In genomic region chr15:58715266-58715917, GRCh38 we compare ENCODE assay signal across 15 cellular contexts.
"Had no signal": no experiment of that assay in that cellular context is flagged by ENCODE, and none has a peak within 500 bp of the region (broad histone marks: within the 10 kb centered on the region; RNA-seq: fewer than 3 reads in every experiment).

No MANE protein-coding gene starts in this region.

- H3K36me3 ChIP-seq: ovary had no signal

- H3K27ac ChIP-seq: foreskin keratinocyte, heart left ventricle, left lung, ovary, testis, upper lobe of right lung had no signal

- DNase-seq: activated gamma-delta T cell; activated naive CD8-positive, alpha-beta T cell treated with anti-CD3 and anti-CD28 coated beads, Interleukin-2, amount 10 ng/mL, durations not matched to agents 7 days and 5 days; activated T-cell treated with anti-CD3 and anti-CD28 coated beads, Interleukin-2, amount 50 U/mL, for 24 hours; aorta; foreskin keratinocyte; heart left ventricle; left lung; mesendoderm; ovary; stimulated activated CD4-positive, alpha-beta T cell treated with anti-CD3 and anti-CD28 coated beads, Interleukin-2, amount 100 ng/mL, for 48 hours; stimulated activated CD8-positive, alpha-beta memory T cell treated with anti-CD3 and anti-CD28 coated beads, Interleukin-4, amount 100 ng/mL, for 48 hours; stimulated activated naive CD8-positive, alpha-beta T cell treated with anti-CD3 and anti-CD28 coated beads, Interleukin-15, amount 100 ng/mL, for 72 hours; testis; upper lobe of right lung had no signal

- H3K27me3 Mint-ChIP-seq: activated naive CD8-positive, alpha-beta T cell treated with anti-CD3 and anti-CD28 coated beads, Interleukin-2, amount 10 ng/mL, durations not matched to agents 7 days and 5 days; activated T-cell treated with anti-CD3 and anti-CD28 coated beads, Interleukin-2, amount 50 U/mL, for 24 hours; stimulated activated naive CD8-positive, alpha-beta T cell treated with anti-CD3 and anti-CD28 coated beads, Interleukin-15, amount 100 ng/mL, for 72 hours had no signal

- H3K4me3 Mint-ChIP-seq: activated naive CD8-positive, alpha-beta T cell treated with anti-CD3 and anti-CD28 coated beads, Interleukin-2, amount 10 ng/mL, durations not matched to agents 7 days and 5 days; activated T-cell treated with anti-CD3 and anti-CD28 coated beads, Interleukin-2, amount 50 U/mL, for 24 hours; stimulated activated naive CD8-positive, alpha-beta T cell treated with anti-CD3 and anti-CD28 coated beads, Interleukin-15, amount 100 ng/mL, for 72 hours; T-helper 1 cell treated with Interleukin-12 subunit alpha and Interleukin-12 subunit beta and Interleukin-4 antibody, amounts not matched to agents 30 μg/mL and 1 μg/mL, for 36 hours had no signal

- H3K27ac Mint-ChIP-seq: activated naive CD8-positive, alpha-beta T cell treated with anti-CD3 and anti-CD28 coated beads, Interleukin-2, amount 10 ng/mL, durations not matched to agents 7 days and 5 days; activated T-cell treated with anti-CD3 and anti-CD28 coated beads, Interleukin-2, amount 50 U/mL, for 24 hours; T-helper 1 cell treated with Interleukin-12 subunit alpha and Interleukin-12 subunit beta and Interleukin-4 antibody, amounts not matched to agents 30 μg/mL and 1 μg/mL, for 36 hours had no signal

- H3K9me3 Mint-ChIP-seq: activated T-cell treated with anti-CD3 and anti-CD28 coated beads, Interleukin-2, amount 50 U/mL, for 24 hours; stimulated activated naive CD8-positive, alpha-beta T cell treated with anti-CD3 and anti-CD28 coated beads, Interleukin-15, amount 100 ng/mL, for 72 hours; T-helper 1 cell treated with Interleukin-12 subunit alpha and Interleukin-12 subunit beta and Interleukin-4 antibody, amounts not matched to agents 30 μg/mL and 1 μg/mL, for 36 hours had no signal

- H3K27me3 ChIP-seq: foreskin keratinocyte, heart left ventricle, left lung, ovary, testis, upper lobe of right lung had no signal

- H3K4me1 ChIP-seq: foreskin keratinocyte, testis, upper lobe of right lung had no signal

- H3K4me3 ChIP-seq: heart left ventricle, left lung, ovary, testis, upper lobe of right lung had no signal
